ENCODE assay signal across 24 cellular contexts in the genomic region with DNA sequence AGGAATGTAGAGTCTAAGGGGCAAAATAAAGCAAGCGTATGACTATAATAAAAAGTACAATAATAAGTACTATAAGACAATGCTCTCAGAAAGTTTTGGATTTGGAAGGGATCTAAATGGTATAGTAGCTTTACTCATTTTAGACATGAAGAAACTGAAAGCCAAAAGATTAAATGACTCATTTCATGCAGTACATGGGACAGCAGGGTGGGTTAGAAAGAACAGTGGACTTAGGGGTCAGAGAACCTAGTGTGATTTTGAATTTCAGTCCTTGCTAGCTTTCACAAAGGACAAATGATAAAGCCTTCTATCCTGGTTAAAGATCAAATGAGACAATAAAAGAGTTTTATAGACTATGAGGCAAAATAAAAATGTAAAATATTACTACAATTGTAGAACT. TPM values are rescaled to one million over a fixed set of nuclear protein-coding genes. Genes with fewer than 3 reads are reported as not detected.
A peak's percentile ranks its signal among the peaks of the same experiment; 100 is the strongest.
DNase-seq lines count a peak whose midpoint lies in the region; ATAC-seq, FAIRE-seq and TF ChIP-seq lines count a peak whose summit lies in the region.
"Had no signal": no experiment of that assay in that cellular context is flagged by ENCODE, and none has a peak within 500 bp of the region (broad histone marks: within the 10 kb centered on the region; RNA-seq: fewer than 3 reads in every experiment).

No MANE protein-coding gene starts in this region.

- peaks cover 11% of the 10 kb centered on the region; the same call in 1 of the 2 replicates for H3K4me1 ChIP-seq in GM12878 (ENCODE audit: control insufficient read depth, insufficient read depth, low read length)
- no peaks in the 10 kb centered on the region for H3K4me1 ChIP-seq in uterus
- H3K4me1 ChIP-seq: esophagus muscularis mucosa, heart left ventricle had no signal

- H3K36me3 Mint-ChIP-seq in activated CD4-positive, alpha-beta T cell treated with anti-CD3 and anti-CD28 coated beads for 36 hours (ENCODE audit: low read depth): no peaks in the 10 kb centered on the region
- H3K36me3 Mint-ChIP-seq in CD14-positive monocyte: no peaks in the 10 kb centered on the region

- TF ChIP-seq CTCF in GM12878 (IDR thresholded peaks at IDR 0.05 in 2 of 3, conservative IDR thresholded peaks at IDR 0.05 in 1 of 3; ENCODE audit: control insufficient read depth in 2 of 3, extremely low read depth in 1 of 3, insufficient read depth in 1 of 3, low read depth in 3 of 3, low read length in 3 of 3): no peak
- TF ChIP-seq CTCF in uterus (IDR thresholded peaks at IDR 0.05): no peak
- no peak for TF ChIP-seq CTCF in CD14-positive monocyte (IDR thresholded peaks at IDR 0.05)

- H3K4me2 ChIP-seq in GM12878 (ENCODE audit: control insufficient read depth, insufficient read depth): no peak overlapping the region
- H3K4me2 ChIP-seq: KMS-11 had no signal

- peak; percentile 33 for ATAC-seq in activated CD4-positive, alpha-beta T cell treated with anti-CD3 and anti-CD28 coated beads for 36 hours
- ATAC-seq in GM21423 (IDR thresholded peaks at IDR 0.05; ENCODE audit: unreplicated experiment) (peak; percentile 57), HG02938 (IDR thresholded peaks at IDR 0.05; ENCODE audit: unreplicated experiment) (peak; percentile 58), GM12878 (peak; percentile 83)
- ATAC-seq: heart left ventricle had no signal

- no peak overlapping the region for H3K9ac ChIP-seq in GM12878 (ENCODE audit: control insufficient read depth, insufficient read depth, low read length)
- H3K9ac ChIP-seq: KMS-11 had no signal

- POLR2A ChIA-PET in activated CD4-positive, alpha-beta T cell treated with anti-CD3 and anti-CD28 coated beads for 36 hours (lab: Charles Lee): no interaction called here
- POLR2A ChIA-PET in GM12878 (lab: Charles Lee): interaction anchor here (1.0 kb wide), 1 partner anchor 1183 kb away, joined by 3 read pairs; no protein-coding TSS in a partner anchor

- H3K27me3 Mint-ChIP-seq in activated CD4-positive, alpha-beta T cell treated with anti-CD3 and anti-CD28 coated beads for 36 hours: peaks cover 16% of the 10 kb centered on the region
- H3K27me3 Mint-ChIP-seq in CD14-positive monocyte (ENCODE audit: low read depth in 3 of 3): peaks cover 1 to 7% (median 4%) of the 10 kb centered on the region in 3 donors

- WGBS in GM12878 (ENCODE audit: insufficient coverage, insufficient replicate concordance, low lambda C conversion rate, missing lambda C conversion rate): 100% methylated on average over 1 of the region's 1 CpG

- H3K9me3 ChIP-seq in GM12878 (replicated peaks; ENCODE audit: control insufficient read depth, insufficient read depth, low read length) (no peaks in the 10 kb centered on the region), uterus (no peaks in the 10 kb centered on the region)
- H3K9me3 ChIP-seq: esophagus muscularis mucosa, heart left ventricle had no signal

- H3K27me3 ChIP-seq in GM12878 (replicated peaks in 1 of 2; ENCODE audit: control insufficient read depth in 2 of 2, insufficient read depth in 2 of 2, low read length in 1 of 2): no peaks in the 10 kb centered on the region
- no peaks in the 10 kb centered on the region for H3K27me3 ChIP-seq in uterus

- TF ChIP-seq POLR2A in GM12878 (IDR thresholded peaks at IDR 0.05; ENCODE audit: low read depth, low read length) (no peak), uterus (IDR thresholded peaks at IDR 0.05) (no peak)

- SMC1A ChIA-PET in GM12878 (lab: Charles Lee; ENCODE audit: uncharacterized antibody, unreplicated experiment): interaction anchor here (1.1 kb wide), 1 partner anchor 47 kb away, joined by 4 read pairs; no protein-coding TSS in a partner anchor

- no TSS peak for BruUV-seq in GM12878 (replicated peaks; lab: Mats Ljungman, UMichigan)

- no peak overlapping the region for H3K4me3 ChIP-seq in GM12878
- no peak overlapping the region for H3K4me3 ChIP-seq in uterus
- H3K4me3 ChIP-seq: esophagus muscularis mucosa, heart left ventricle, SK-N-MC had no signal

- TF ChIP-seq EP300 in GM12878 (IDR thresholded peaks at IDR 0.05; ENCODE audit: borderline replicate concordance in 1 of 2, control insufficient read depth in 1 of 2, low read depth in 2 of 2, low read length in 2 of 2): no peak

- H3K36me3 ChIP-seq in GM12878 (ENCODE audit: control insufficient read depth in 2 of 2, insufficient read depth in 2 of 2, low read length in 1 of 2) (no peaks in the 10 kb centered on the region), uterus (no peaks in the 10 kb centered on the region)
- H3K36me3 ChIP-seq: esophagus muscularis mucosa, heart left ventricle had no signal

- peak; percentile 7 for FAIRE-seq in GM12878 (lab: Jason Lieb, UNC)
- FAIRE-seq: astrocyte, TTC549 had no signal

- H2AFZ ChIP-seq in GM12878 (ENCODE audit: control insufficient read depth, low read depth, low read length): no peak overlapping the region

- in situ Hi-C loops in GM12878 (cut with MboI): no loop called here

- no peak overlapping the region for H3K4me3 Mint-ChIP-seq in activated CD4-positive, alpha-beta T cell treated with anti-CD3 and anti-CD28 coated beads for 36 hours
- H3K4me3 Mint-ChIP-seq in CD14-positive monocyte: no peak overlapping the region
- H3K4me3 Mint-ChIP-seq: activated CD4-positive, alpha-beta memory T cell treated with anti-CD3 and anti-CD28 coated beads, Interleukin-2, amount 10 ng/mL, durations not matched to agents 7 days and 5 days; stimulated activated naive CD8-positive, alpha-beta T cell treated with anti-CD3 and anti-CD28 coated beads, Interleukin-15, Interleukin-2, amounts not matched to agents 100 ng/mL and 50 ng/mL, for 24 hours had no signal

- intact Hi-C loops in activated CD4-positive, alpha-beta T cell treated with anti-CD3 and anti-CD28 coated beads for 36 hours (cut with DNase I, micrococcal nuclease): no loop called here
- intact Hi-C loops in GM12878 (cut with micrococcal nuclease; ENCODE audit: unreplicated experiment): loop anchor here (10.0 kb wide), 1 partner anchor 548 kb away; the partner anchor contains the start of gene RASSF3
- intact Hi-C loops in uterus (cut with DNase I; ENCODE audit: low total_unique reads): no loop called here
- intact Hi-C loops in CD14-positive monocyte (cut with micrococcal nuclease): no loop called here

- H4K20me1 ChIP-seq in GM12878 (ENCODE audit: control insufficient read depth, insufficient read depth): no peaks in the 10 kb centered on the region

- no peaks in the 10 kb centered on the region for H3K79me2 ChIP-seq in GM12878 (ENCODE audit: control insufficient read depth, insufficient read depth, low read length)

- no peaks in the 10 kb centered on the region for H3K4me1 Mint-ChIP-seq in activated CD4-positive, alpha-beta T cell treated with anti-CD3 and anti-CD28 coated beads for 36 hours
- no peaks in the 10 kb centered on the region for H3K4me1 Mint-ChIP-seq in CD14-positive monocyte

- DNase-seq in activated CD4-positive, alpha-beta T cell treated with anti-CD3 and anti-CD28 coated beads for 36 hours: no peak
- DNase-seq in activated CD4-positive, alpha-beta T cell treated with anti-CD3 and anti-CD28 coated beads for 4 hours: no peak
- no peak for DNase-seq in GM12878 (ENCODE audit: low read depth, low spot score)
- DNase-seq in KG1 (lab: John Stamatoyannopoulos, UW): no peak
- DNase-seq in uterus: no peak
- no peak for DNase-seq in CD14-positive monocyte (ENCODE audit: low spot score)
- DNase-seq: activated CD4-positive, alpha-beta memory T cell treated with anti-CD3 and anti-CD28 coated beads, Interleukin-2, amount 10 ng/mL, durations not matched to agents 7 days and 5 days; activated effector memory CD4-positive, alpha-beta T cell treated with anti-CD3 and anti-CD28 coated beads, Interleukin-2, amount 50 U/mL, for 16 hours; cortex of kidney; heart left ventricle; kidney glomerular epithelial cell; NCI-H345 had no signal

- RAD21 ChIA-PET in GM12878 (lab: Charles Lee; ENCODE audit: unreplicated experiment): no interaction called here

- H3K27ac ChIP-seq in GM12878 (ENCODE audit: control insufficient read depth, insufficient read depth) (no peak overlapping the region), uterus (no peak overlapping the region)
- H3K27ac ChIP-seq: 22Rv1, C4-2B, esophagus muscularis mucosa, heart left ventricle, HL-60, KMS-11, SK-N-MC had no signal

- TF ChIP-seq RAD21 in GM12878 (IDR thresholded peaks at IDR 0.05; ENCODE audit: insufficient read depth, low read depth, low read length): no peak

- H3K9me3 Mint-ChIP-seq in activated CD4-positive, alpha-beta T cell treated with anti-CD3 and anti-CD28 coated beads for 36 hours (ENCODE audit: low read depth): no peaks in the 10 kb centered on the region
- H3K9me3 Mint-ChIP-seq in CD14-positive monocyte: no peaks in the 10 kb centered on the region
- H3K9me3 Mint-ChIP-seq: activated CD4-positive, alpha-beta memory T cell treated with anti-CD3 and anti-CD28 coated beads, Interleukin-2, amount 10 ng/mL, durations not matched to agents 7 days and 5 days; stimulated activated naive CD8-positive, alpha-beta T cell treated with anti-CD3 and anti-CD28 coated beads, Interleukin-15, Interleukin-2, amounts not matched to agents 100 ng/mL and 50 ng/mL, for 24 hours had no signal

- CTCF ChIA-PET in activated CD4-positive, alpha-beta T cell treated with anti-CD3 and anti-CD28 coated beads for 36 hours (lab: Charles Lee): interaction anchor here (0.8 kb wide), 1 partner anchor 9 kb away, joined by 3 read pairs; no protein-coding TSS in a partner anchor
- CTCF ChIA-PET in GM12878 (lab: Yijun Ruan, JAX): interaction anchor here (1.0 kb wide), 1 partner anchor 69 kb away, joined by 4 read pairs; no protein-coding TSS in a partner anchor

- H3K27ac Mint-ChIP-seq in activated CD4-positive, alpha-beta T cell treated with anti-CD3 and anti-CD28 coated beads for 36 hours: no peak overlapping the region
- no peak overlapping the region for H3K27ac Mint-ChIP-seq in CD14-positive monocyte
- H3K27ac Mint-ChIP-seq: activated CD4-positive, alpha-beta memory T cell treated with anti-CD3 and anti-CD28 coated beads, Interleukin-2, amount 10 ng/mL, durations not matched to agents 7 days and 5 days; stimulated activated naive CD8-positive, alpha-beta T cell treated with anti-CD3 and anti-CD28 coated beads, Interleukin-15, Interleukin-2, amounts not matched to agents 100 ng/mL and 50 ng/mL, for 24 hours had no signal

RNA-seq across cellular contexts. Expression of gene LEMD3, which starts 6.8 kb away (rescaled TPM):
- 10 to 100 TPM; 15.9 to 17.6 TPM for total RNA-seq in activated CD4-positive, alpha-beta T cell treated with anti-CD3 and anti-CD28 coated beads for 36 hours
- total RNA-seq in GM12878 (2013; cell fraction: nucleolus; rRNA removed): 71.8 and 93.9 TPM in 2 replicates
- total RNA-seq in GM12878 (2014; rRNA removed) (23.8 and 24.8 TPM in 2 replicates), GM12878 (2014; rRNA removed; fragmentation: Illumina TruSeq; extraction: Trizol) (19.4 and 19.6 TPM in 2 replicates), GM12878 (2021) (23.6 and 26.0 TPM in 2 replicates), uterus (10 to 100 TPM; 35.6 to 75.9 (median 41.9) TPM)
- polyA plus RNA-seq in GM12878 (2011; ENCODE audit: low read depth): 4.1 TPM
- polyA plus RNA-seq in GM12878 (2011; rRNA removed) (21.3 and 29.5 TPM in 2 replicates), GM12878 (2014; fragmentation: Illumina TruSeq; extraction: Trizol) (17.7 and 31.1 TPM in 2 replicates), GM12878 (2014; fragmentation: Nextera tagmentation; extraction: Ambion mirVana) (1 to 10 TPM; 7.5 to 9.0 TPM), GM12878 (2014; rRNA removed) (12.0 and 17.8 TPM in 2 replicates), GM12878 (2016; fragmentation: Nextera tagmentation; extraction: Ambion mirVana) (10 to 100 TPM; 14.6 to 15.4 TPM), CD14-positive monocyte (10 to 100 TPM; 11.3 to 12.3 TPM)
- 6.5 and 7.0 TPM in 2 replicates for polyA plus RNA-seq in GM12878 (2011; cell fraction: cytosol; rRNA removed)
- polyA plus RNA-seq in GM12878 (2011; cell fraction: nucleus; rRNA removed): 20.1 and 23.8 TPM in 2 replicates
- 9.3 and 13.1 TPM in 2 replicates for polyA plus RNA-seq in GM12878 (2012)
- 13.5 and 14.3 TPM in 2 replicates for polyA minus RNA-seq in GM12878 (2011; rRNA and poly(A)+ RNA removed)
- polyA minus RNA-seq in GM12878 (2011; cell fraction: cytosol; rRNA and poly(A)+ RNA removed): 4.9 and 7.5 TPM in 2 replicates
- polyA minus RNA-seq in GM12878 (2011; cell fraction: nucleus; rRNA and poly(A)+ RNA removed): 28.7 and 46.6 TPM in 2 replicates

RNA-seq across cellular contexts. Expression of gene WIF1, which starts 41.5 kb away (rescaled TPM):
- total RNA-seq in activated CD4-positive, alpha-beta T cell treated with anti-CD3 and anti-CD28 coated beads for 36 hours: not detected
- total RNA-seq in GM12878 (2013; cell fraction: nucleolus; rRNA removed): not detected in 2 replicates
- not detected in 2 replicates for total RNA-seq in GM12878 (2014; rRNA removed)
- total RNA-seq in GM12878 (2014; rRNA removed; fragmentation: Illumina TruSeq; extraction: Trizol): not detected in 2 replicates
- not detected in 2 replicates for total RNA-seq in GM12878 (2021)
- 0.10 TPM for polyA plus RNA-seq in GM12878 (2011; ENCODE audit: low read depth)
- not detected in 2 replicates for polyA plus RNA-seq in GM12878 (2011; rRNA removed)
- polyA plus RNA-seq in GM12878 (2011; cell fraction: cytosol; rRNA removed): 0.03 TPM in 2 replicates
- not detected in 2 replicates for polyA plus RNA-seq in GM12878 (2011; cell fraction: nucleus; rRNA removed)
- 0.10 and 0.11 TPM in 2 replicates for polyA plus RNA-seq in GM12878 (2012)
- 0.04 TPM in 1 of 2 replicates, not detected in the other for polyA plus RNA-seq in GM12878 (2014; fragmentation: Illumina TruSeq; extraction: Trizol)
- under 1 TPM in 1 of 2 experiments, not detected in 1; 0.05 TPM for polyA plus RNA-seq in GM12878 (2014; fragmentation: Nextera tagmentation; extraction: Ambion mirVana)
- polyA plus RNA-seq in GM12878 (2014; rRNA removed): 0.05 TPM in 1 of 2 replicates, not detected in the other
- not detected for polyA plus RNA-seq in GM12878 (2016; fragmentation: Nextera tagmentation; extraction: Ambion mirVana)
- not detected in 2 replicates for polyA minus RNA-seq in GM12878 (2011; rRNA and poly(A)+ RNA removed)
- not detected in 2 replicates for polyA minus RNA-seq in GM12878 (2011; cell fraction: cytosol; rRNA and poly(A)+ RNA removed)
- polyA minus RNA-seq in GM12878 (2011; cell fraction: nucleus; rRNA and poly(A)+ RNA removed): not detected in 2 replicates
- total RNA-seq in uterus: 1 to 10 TPM in 1 of 4 donors, not detected in 3; 7.7 TPM
- not detected for polyA plus RNA-seq in CD14-positive monocyte
- total RNA-seq: activated CD4-positive, alpha-beta memory T cell treated with anti-CD3 and anti-CD28 coated beads, Interleukin-2, amount 10 ng/mL, durations not matched to agents 7 days and 5 days; astrocyte; H4; heart left ventricle had no signal

Comparison
In these comparisons a context has a peak if more than half of its experiments do, and no peak if none do; other contexts are left out.
1. ATAC-seq: peak in every context shown above with its lines; median percentile 83 in GM12878; 58 in HG02938; 57 in GM21423; 33 in activated CD4-positive, alpha-beta T cell treated with anti-CD3 and anti-CD28 coated beads for 36 hours.